In genomic region chr6:41715779-41716515, GRCh38 we compare ENCODE assay signal across 1 cellular context.
TF ChIP-seq lines count a peak whose summit lies in the region.

No MANE protein-coding gene starts in this region.

TF ChIP-seq in K562, 482 proteins besides CTCF, POLR2A, EP300 and RAD21:
- TF ChIP-seq EGR1 (conservative IDR thresholded peaks at IDR 0.05) (0 out of 2 replicates have a peak, but pooled peaks have one; percentile 11), ZNF318 (IDR thresholded peaks at IDR 0.05; ENCODE audit: borderline replicate concordance in 1 of 2, low read depth in 1 of 2) (no peak), SMARCA5 (IDR thresholded peaks at IDR 0.05) (no peak), RBM22 (IDR thresholded peaks at IDR 0.05; ENCODE audit: low read depth, low read length, poor library complexity, severe bottlenecking) (no peak)
TF ChIP-seq in K562: peak in this region for 1.
